Comparison of ENCODE assay signal across 1 cellular context in genomic region chr5:124662261-124662781, GRCh38.
TF ChIP-seq lines count a peak whose summit lies in the region.

No MANE protein-coding gene starts in this region.

TF ChIP-seq in HEK293, 187 proteins besides CTCF, POLR2A, EP300 and RAD21 (continued from another document):
- TF ChIP-seq ZNF335 (tag by site-specific recombination; conservative IDR thresholded peaks at IDR 0.05) (no peak; the same call in 1 of the 2 replicates), ZNF707 (tag by site-specific recombination; IDR thresholded peaks at IDR 0.05) (no peak), ZNF324 (tag by site-specific recombination; IDR thresholded peaks at IDR 0.05) (peak; percentile 31; the same call in 1 of the 2 replicates), ZNF639 (tag by site-specific recombination; IDR thresholded peaks at IDR 0.05) (peak; percentile 55; the same call in 1 of the 2 replicates), ZFP3 (tag by site-specific recombination; IDR thresholded peaks at IDR 0.05; ENCODE audit: low read depth) (no peak), HOXD13 (CRISPR knock-in tag; IDR thresholded peaks at IDR 0.05; ENCODE audit: borderline replicate concordance) (peak; percentile 92; the same call in 1 of the 2 replicates), OSR2 (tag by site-specific recombination; IDR thresholded peaks at IDR 0.05) (peak; percentile 97), ZNF423 (tag by site-specific recombination; IDR thresholded peaks at IDR 0.05) (no peak), ZNF157 (tag by site-specific recombination; IDR thresholded peaks at IDR 0.05) (no peak), TRIM28 (IDR thresholded peaks at IDR 0.05; ENCODE audit: borderline replicate concordance, low read length) (peak; percentile 72; the same call in 1 of the 2 replicates), ZNF223 (tag by site-specific recombination; IDR thresholded peaks at IDR 0.05) (0 out of 2 replicates have a peak, but pooled peaks have one; percentile 11), ZNF239 (tag by site-specific recombination; IDR thresholded peaks at IDR 0.05) (no peak), ZNF623 (tag by site-specific recombination; IDR thresholded peaks at IDR 0.05) (peak; percentile 37; the same call in 1 of the 2 replicates), YY2 (tag by site-specific recombination; IDR thresholded peaks at IDR 0.05) (no peak), SP7 (tag by site-specific recombination; IDR thresholded peaks at IDR 0.05) (peak; percentile 99), ZNF785 (tag by site-specific recombination; IDR thresholded peaks at IDR 0.05) (no peak), ZNF416 (tag by site-specific recombination; IDR thresholded peaks at IDR 0.05) (no peak), KLF1 (tag by site-specific recombination; IDR thresholded peaks at IDR 0.05) (peak; percentile 58), ZIC2 (tag by site-specific recombination; IDR thresholded peaks at IDR 0.05) (peak; percentile 98), ZBTB20 (tag by site-specific recombination; IDR thresholded peaks at IDR 0.05) (no peak), ZNF112 (tag by site-specific recombination; IDR thresholded peaks at IDR 0.05) (no peak), REST (tag by site-specific recombination; IDR thresholded peaks at IDR 0.05) (0 out of 2 replicates have a peak, but pooled peaks have one; percentile 26), ZXDB (tag by site-specific recombination; IDR thresholded peaks at IDR 0.05) (peak; percentile 96), PRDM10 (tag by site-specific recombination; IDR thresholded peaks at IDR 0.05) (peak; percentile 50; the same call in 1 of the 2 replicates), ZNF776 (tag by site-specific recombination; IDR thresholded peaks at IDR 0.05; ENCODE audit: borderline replicate concordance) (no peak), ZBTB7A (tag by site-specific recombination; IDR thresholded peaks at IDR 0.05; ENCODE audit: low read depth) (no peak), ZSCAN18 (tag by site-specific recombination; IDR thresholded peaks at IDR 0.05) (0 out of 2 replicates have a peak, but pooled peaks have one; percentile 9), ZNF558 (tag by site-specific recombination; IDR thresholded peaks at IDR 0.05) (no peak), OVOL3 (tag by site-specific recombination; IDR thresholded peaks at IDR 0.05) (peak; percentile 87; the same call in 1 of the 2 replicates), PRDM1 (tag by site-specific recombination; IDR thresholded peaks at IDR 0.05) (no peak), ZNF221 (tag by site-specific recombination; IDR thresholded peaks at IDR 0.05; ENCODE audit: borderline replicate concordance) (no peak), ZNF571 (tag by site-specific recombination; IDR thresholded peaks at IDR 0.05) (no peak), ZNF521 (tag by site-specific recombination; IDR thresholded peaks at IDR 0.05) (no peak), ZNF660 (tag by site-specific recombination; IDR thresholded peaks at IDR 0.05) (peak; percentile 83), ZNF704 (tag by site-specific recombination; IDR thresholded peaks at IDR 0.05) (no peak), KLF8 (tag by site-specific recombination; IDR thresholded peaks at IDR 0.05) (peak; percentile 85), ZNF658 (tag by site-specific recombination; IDR thresholded peaks at IDR 0.05) (no peak), ZNF514 (tag by site-specific recombination; IDR thresholded peaks at IDR 0.05) (no peak), ZNF768 (tag by site-specific recombination; IDR thresholded peaks at IDR 0.05) (no peak)
- TF ChIP-seq, protein P1, sequence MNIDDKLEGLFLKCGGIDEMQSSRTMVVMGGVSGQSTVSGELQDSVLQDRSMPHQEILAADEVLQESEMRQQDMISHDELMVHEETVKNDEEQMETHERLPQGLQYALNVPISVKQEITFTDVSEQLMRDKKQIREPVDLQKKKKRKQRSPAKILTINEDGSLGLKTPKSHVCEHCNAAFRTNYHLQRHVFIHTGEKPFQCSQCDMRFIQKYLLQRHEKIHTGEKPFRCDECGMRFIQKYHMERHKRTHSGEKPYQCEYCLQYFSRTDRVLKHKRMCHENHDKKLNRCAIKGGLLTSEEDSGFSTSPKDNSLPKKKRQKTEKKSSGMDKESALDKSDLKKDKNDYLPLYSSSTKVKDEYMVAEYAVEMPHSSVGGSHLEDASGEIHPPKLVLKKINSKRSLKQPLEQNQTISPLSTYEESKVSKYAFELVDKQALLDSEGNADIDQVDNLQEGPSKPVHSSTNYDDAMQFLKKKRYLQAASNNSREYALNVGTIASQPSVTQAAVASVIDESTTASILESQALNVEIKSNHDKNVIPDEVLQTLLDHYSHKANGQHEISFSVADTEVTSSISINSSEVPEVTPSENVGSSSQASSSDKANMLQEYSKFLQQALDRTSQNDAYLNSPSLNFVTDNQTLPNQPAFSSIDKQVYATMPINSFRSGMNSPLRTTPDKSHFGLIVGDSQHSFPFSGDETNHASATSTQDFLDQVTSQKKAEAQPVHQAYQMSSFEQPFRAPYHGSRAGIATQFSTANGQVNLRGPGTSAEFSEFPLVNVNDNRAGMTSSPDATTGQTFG (tag by site-specific recombination; IDR thresholded peaks at IDR 0.05; ENCODE audit: borderline replicate concordance): no peak
- TF ChIP-seq, protein P2, sequence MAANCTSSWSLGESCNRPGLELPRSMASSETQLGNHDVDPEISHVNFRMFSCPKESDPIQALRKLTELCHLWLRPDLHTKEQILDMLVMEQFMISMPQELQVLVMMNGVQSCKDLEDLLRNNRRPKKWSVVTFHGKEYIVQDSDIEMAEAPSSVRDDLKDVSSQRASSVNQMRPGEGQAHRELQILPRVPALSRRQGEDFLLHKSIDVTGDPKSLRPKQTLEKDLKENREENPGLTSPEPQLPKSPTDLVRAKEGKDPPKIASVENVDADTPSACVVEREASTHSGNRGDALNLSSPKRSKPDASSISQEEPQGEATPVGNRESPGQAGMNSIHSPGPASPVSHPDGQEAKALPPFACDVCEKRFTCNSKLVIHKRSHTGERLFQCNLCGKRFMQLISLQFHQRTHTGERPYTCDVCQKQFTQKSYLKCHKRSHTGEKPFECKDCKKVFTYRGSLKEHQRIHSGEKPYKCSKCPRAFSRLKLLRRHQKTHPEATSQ (tag by site-specific recombination; IDR thresholded peaks at IDR 0.05): peak; percentile 27; the same call in 1 of the 2 replicates
- TF ChIP-seq, protein P3, sequence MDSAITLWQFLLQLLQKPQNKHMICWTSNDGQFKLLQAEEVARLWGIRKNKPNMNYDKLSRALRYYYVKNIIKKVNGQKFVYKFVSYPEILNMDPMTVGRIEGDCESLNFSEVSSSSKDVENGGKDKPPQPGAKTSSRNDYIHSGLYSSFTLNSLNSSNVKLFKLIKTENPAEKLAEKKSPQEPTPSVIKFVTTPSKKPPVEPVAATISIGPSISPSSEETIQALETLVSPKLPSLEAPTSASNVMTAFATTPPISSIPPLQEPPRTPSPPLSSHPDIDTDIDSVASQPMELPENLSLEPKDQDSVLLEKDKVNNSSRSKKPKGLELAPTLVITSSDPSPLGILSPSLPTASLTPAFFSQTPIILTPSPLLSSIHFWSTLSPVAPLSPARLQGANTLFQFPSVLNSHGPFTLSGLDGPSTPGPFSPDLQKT (IDR thresholded peaks at IDR 0.05; ENCODE audit: borderline replicate concordance, low read depth, low read length): no peak
- TF ChIP-seq, protein P4, sequence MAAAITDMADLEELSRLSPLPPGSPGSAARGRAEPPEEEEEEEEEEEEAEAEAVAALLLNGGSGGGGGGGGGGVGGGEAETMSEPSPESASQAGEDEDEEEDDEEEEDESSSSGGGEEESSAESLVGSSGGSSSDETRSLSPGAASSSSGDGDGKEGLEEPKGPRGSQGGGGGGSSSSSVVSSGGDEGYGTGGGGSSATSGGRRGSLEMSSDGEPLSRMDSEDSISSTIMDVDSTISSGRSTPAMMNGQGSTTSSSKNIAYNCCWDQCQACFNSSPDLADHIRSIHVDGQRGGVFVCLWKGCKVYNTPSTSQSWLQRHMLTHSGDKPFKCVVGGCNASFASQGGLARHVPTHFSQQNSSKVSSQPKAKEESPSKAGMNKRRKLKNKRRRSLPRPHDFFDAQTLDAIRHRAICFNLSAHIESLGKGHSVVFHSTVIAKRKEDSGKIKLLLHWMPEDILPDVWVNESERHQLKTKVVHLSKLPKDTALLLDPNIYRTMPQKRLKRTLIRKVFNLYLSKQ (tag by site-specific recombination; IDR thresholded peaks at IDR 0.05; ENCODE audit: borderline replicate concordance): no peak
- TF ChIP-seq, protein P5, sequence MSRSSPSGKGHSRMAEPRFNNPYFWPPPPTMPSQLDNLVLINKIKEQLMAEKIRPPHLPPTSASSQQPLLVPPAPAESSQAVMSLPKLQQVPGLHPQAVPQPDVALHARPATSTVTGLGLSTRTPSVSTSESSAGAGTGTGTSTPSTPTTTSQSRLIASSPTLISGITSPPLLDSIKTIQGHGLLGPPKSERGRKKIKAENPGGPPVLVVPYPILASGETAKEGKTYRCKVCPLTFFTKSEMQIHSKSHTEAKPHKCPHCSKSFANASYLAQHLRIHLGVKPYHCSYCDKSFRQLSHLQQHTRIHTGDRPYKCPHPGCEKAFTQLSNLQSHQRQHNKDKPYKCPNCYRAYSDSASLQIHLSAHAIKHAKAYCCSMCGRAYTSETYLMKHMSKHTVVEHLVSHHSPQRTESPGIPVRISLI (tag by site-specific recombination; IDR thresholded peaks at IDR 0.05): no peak
